14 cellular contexts compared by ENCODE assay signal in the genomic region with DNA sequence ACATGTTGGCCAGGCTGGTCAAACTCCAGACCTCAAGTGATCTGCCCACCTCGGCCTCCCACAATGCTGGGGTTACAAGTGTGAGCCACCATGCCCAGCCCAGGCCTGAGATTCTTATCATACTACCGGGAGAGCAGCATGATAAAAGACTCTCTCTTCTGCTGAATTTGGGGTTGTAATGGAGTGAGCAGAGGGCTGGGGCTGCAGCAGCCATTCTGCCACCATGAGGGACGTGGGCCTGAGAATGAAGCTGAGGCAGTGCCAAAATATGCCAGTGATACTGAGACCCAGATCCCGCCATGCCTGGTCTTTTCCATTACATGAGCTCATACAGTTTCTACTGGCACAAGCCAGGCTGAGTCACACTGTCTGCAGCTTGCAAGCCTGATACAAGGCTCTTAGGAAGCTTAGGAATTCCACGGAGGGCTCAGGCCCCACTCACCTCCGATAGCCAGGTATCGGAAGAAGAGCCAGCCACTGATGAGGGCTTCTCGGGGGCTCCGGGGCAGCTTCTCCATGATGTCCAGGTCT. TPM values are rescaled to one million over a fixed set of nuclear protein-coding genes. Genes with fewer than 3 reads are reported as not detected.
DNase-seq lines count a peak whose midpoint lies in the region; ATAC-seq, FAIRE-seq and TF ChIP-seq lines count a peak whose summit lies in the region.
"Had no signal": no experiment of that assay in that cellular context is flagged by ENCODE, and none has a peak within 500 bp of the region (broad histone marks: within the 10 kb centered on the region; RNA-seq: fewer than 3 reads in every experiment).

No MANE protein-coding gene starts in this region.

- H4K20me1 ChIP-seq in endothelial cell of umbilical vein (replicated peaks; ENCODE audit: control insufficient read depth, extremely low read depth, insufficient read depth, low read length): no peaks in the 10 kb centered on the region

- H3K4me3 ChIP-seq in endothelial cell of umbilical vein (replicated peaks in 1 of 3; ENCODE audit: insufficient read depth in 1 of 3, low read depth in 1 of 3, low read length in 3 of 3) (no peak overlapping the region), testis (no peak overlapping the region)
- H3K4me3 ChIP-seq: sigmoid colon had no signal

- H3K9me3 ChIP-seq in endothelial cell of umbilical vein (replicated peaks; ENCODE audit: control insufficient read depth, insufficient read depth, low read length) (no peaks in the 10 kb centered on the region), testis (no peaks in the 10 kb centered on the region)
- H3K9me3 ChIP-seq: sigmoid colon had no signal

- intact Hi-C loops in endothelial cell of umbilical vein (cut with micrococcal nuclease): loop anchor here (1.0 to 2.0 kb wide), 5 partner anchors 8 to 139 kb away; no protein-coding TSS in a partner anchor
- intact Hi-C loops in testis (cut with DNase I; ENCODE audit: low total_unique reads): loop anchor here (10.0 kb wide), 1 partner anchor 69 kb away; no protein-coding TSS in a partner anchor

- H2AFZ ChIP-seq in endothelial cell of umbilical vein (ENCODE audit: low read depth, low read length): peak overlapping the region; percentile 9

- BruUV-seq in endothelial cell of umbilical vein (replicated peaks; lab: Mats Ljungman, UMichigan): no TSS peak

- no peaks in the 10 kb centered on the region for H3K27me3 Mint-ChIP-seq in naive B cell
- H3K27me3 Mint-ChIP-seq: stimulated activated naive CD8-positive, alpha-beta T cell treated with anti-CD3 and anti-CD28 coated beads, Interleukin-15, Interleukin-2, amounts not matched to agents 100 ng/mL and 50 ng/mL, for 24 hours had no signal

- no peak for TF ChIP-seq CTCF in endothelial cell of umbilical vein (IDR thresholded peaks at IDR 0.05; ENCODE audit: extremely low read depth in 1 of 2, insufficient read depth in 1 of 2, low read depth in 1 of 2, low read length in 2 of 2)
- no peak for TF ChIP-seq CTCF in testis (IDR thresholded peaks at IDR 0.05)

- H3K27ac ChIP-seq in endothelial cell of umbilical vein (ENCODE audit: insufficient read depth, low read depth, low read length) (no peak overlapping the region), testis (no peak overlapping the region)
- H3K27ac ChIP-seq: sigmoid colon had no signal

- H3K9me1 ChIP-seq in endothelial cell of umbilical vein (replicated peaks; ENCODE audit: control insufficient read depth, extremely low read depth, insufficient read depth, low read length): no peaks in the 10 kb centered on the region

- CTCF ChIA-PET in endothelial cell of umbilical vein (lab: Charles Lee): interaction anchor here (0.7 to 6.4 kb wide), 16 partner anchors 9 to 136 kb away, joined by 3 to 53 read pairs (median 8); a partner anchor contains a TSS

- H3K4me2 ChIP-seq in endothelial cell of umbilical vein (ENCODE audit: insufficient read depth, low read length): no peak overlapping the region

- POLR2A ChIA-PET in endothelial cell of umbilical vein (lab: Charles Lee): no interaction called here

- DNase-seq in EH (ENCODE audit: low read depth) (peak; percentile 43), RCC 7860 (ENCODE audit: low spot score) (peak; percentile 8), endothelial cell of umbilical vein (ENCODE audit: low read depth, low spot score) (peak; percentile 11), naive B cell (no peak), testis (no peak), DMS153 (lab: John Stamatoyannopoulos, UW) (no peak), T1000 (lab: John Stamatoyannopoulos, UW) (no peak)
- DNase-seq: activated CD4-positive, alpha-beta T cell treated with anti-CD3 and anti-CD28 coated beads for 48 hours; activated T-cell treated with anti-CD3 and anti-CD28 coated beads, Interleukin-2, amount 50 U/mL, for 4 hours; effector memory CD4-positive, alpha-beta T cell; sigmoid colon had no signal

- H3K36me3 ChIP-seq in endothelial cell of umbilical vein (ENCODE audit: control insufficient read depth in 2 of 2, extremely low read depth in 1 of 2, insufficient read depth in 2 of 2, low read length in 2 of 2) (no peaks in the 10 kb centered on the region), testis (ENCODE audit: low read depth, missing control alignments) (no peaks in the 10 kb centered on the region)
- H3K36me3 ChIP-seq: sigmoid colon had no signal

- H3K9ac ChIP-seq in endothelial cell of umbilical vein (replicated peaks; ENCODE audit: extremely low read depth, insufficient read depth, low read length): no peak overlapping the region

- H3K36me3 Mint-ChIP-seq in naive B cell: peaks cover 12 to 24% of the 10 kb centered on the region in 2 donors

- ATAC-seq in naive B cell (ENCODE audit: low read depth in 2 of 2): no peak
- ATAC-seq: activated T-cell treated with anti-CD3 and anti-CD28 coated beads, Interleukin-2, amount 50 U/mL, for 4 hours had no signal

- TF ChIP-seq POLR2A in endothelial cell of umbilical vein (IDR thresholded peaks at IDR 0.05; ENCODE audit: low read depth, low read length): no peak
- TF ChIP-seq POLR2A in testis (IDR thresholded peaks at IDR 0.05): no peak

- H3K4me1 ChIP-seq in endothelial cell of umbilical vein (ENCODE audit: control insufficient read depth, extremely low read depth, insufficient read depth, low read length) (no peaks in the 10 kb centered on the region), testis (no peaks in the 10 kb centered on the region)
- H3K4me1 ChIP-seq: sigmoid colon had no signal

- H3K4me3 Mint-ChIP-seq in naive B cell: no peak overlapping the region
- H3K4me3 Mint-ChIP-seq: activated T-cell treated with anti-CD3 and anti-CD28 coated beads, Interleukin-2, amount 50 U/mL, for 4 hours; CD8-positive, alpha-beta T cell; stimulated activated naive CD8-positive, alpha-beta T cell treated with anti-CD3 and anti-CD28 coated beads, Interleukin-15, Interleukin-2, amounts not matched to agents 100 ng/mL and 50 ng/mL, for 24 hours had no signal

- no peak for FAIRE-seq in RCC 7860 (lab: Jason Lieb, UNC)
- FAIRE-seq in endothelial cell of umbilical vein (lab: Jason Lieb, UNC): peak; percentile 53

- H3K4me1 Mint-ChIP-seq in naive B cell: peaks cover 2 to 12% (median 10%) of the 10 kb centered on the region in 3 donors

- WGBS in testis, 2 donors: 96 to 100% methylated on average over 9 of the region's 9 CpGs

- dilution Hi-C loops in endothelial cell of umbilical vein (cut with MboI; ENCODE audit: extremely low pct_ligation_motif_present, low sequenced_read_pairs): no loop called here

- H3K27me3 ChIP-seq in endothelial cell of umbilical vein (ENCODE audit: control insufficient read depth in 2 of 2, insufficient read depth in 2 of 2, low read length in 2 of 2) (no peaks in the 10 kb centered on the region), testis (no peaks in the 10 kb centered on the region)
- H3K27me3 ChIP-seq: sigmoid colon had no signal

- no peaks in the 10 kb centered on the region for H3K79me2 ChIP-seq in endothelial cell of umbilical vein (ENCODE audit: control insufficient read depth, insufficient read depth, low read length)

- no peaks in the 10 kb centered on the region for H3K9me3 Mint-ChIP-seq in naive B cell
- H3K9me3 Mint-ChIP-seq: activated T-cell treated with anti-CD3 and anti-CD28 coated beads, Interleukin-2, amount 50 U/mL, for 4 hours; CD8-positive, alpha-beta T cell; stimulated activated naive CD8-positive, alpha-beta T cell treated with anti-CD3 and anti-CD28 coated beads, Interleukin-15, Interleukin-2, amounts not matched to agents 100 ng/mL and 50 ng/mL, for 24 hours had no signal

- peak overlapping the region in 4 of 6 donors; percentile 63 to 71 (median 68) for H3K27ac Mint-ChIP-seq in naive B cell
- H3K27ac Mint-ChIP-seq: CD8-positive, alpha-beta T cell had no signal

RNA-seq across cellular contexts. Expression of a gene that starts 19.6 kb away (rescaled TPM):
- total RNA-seq in endothelial cell of umbilical vein (not detected in 2 replicates), testis (10 to 100 TPM in 1 of 2 donors, 1 to 10 TPM in 1; 5.0 to 15.2 TPM)
- polyA plus RNA-seq in endothelial cell of umbilical vein (0.05 TPM in 1 of 2 replicates, not detected in the other), naive B cell (ENCODE audit: low read depth in 6 of 6) (10 to 100 TPM in 5 of 6 donors, 1 to 10 TPM in 1; 2.3 to 20.2 (median 15.1) TPM), testis (ENCODE audit: insufficient read depth, low read depth, low replicate concordance) (2.5 TPM)
- polyA plus RNA-seq in endothelial cell of umbilical vein (2011; cell fraction: cytosol; rRNA removed): 0.03 TPM in 1 of 2 replicates, not detected in the other
- polyA plus RNA-seq in endothelial cell of umbilical vein (2011; cell fraction: nucleus; rRNA removed): 0.05 and 0.08 TPM in 2 replicates
- polyA plus RNA-seq in endothelial cell of umbilical vein (2012): 0.10 TPM in 1 of 2 replicates, not detected in the other
- 0.17 TPM in 1 of 2 replicates, not detected in the other for polyA minus RNA-seq in endothelial cell of umbilical vein
- polyA minus RNA-seq in endothelial cell of umbilical vein (2011; cell fraction: cytosol; rRNA and poly(A)+ RNA removed): not detected
- not detected in 2 replicates for polyA minus RNA-seq in endothelial cell of umbilical vein (2011; cell fraction: nucleus; rRNA and poly(A)+ RNA removed)
- polyA plus RNA-seq: neural cell had no signal

RNA-seq across cellular contexts. Expression of a gene that starts 28.3 kb away (rescaled TPM):
- 0.55 and 0.78 TPM in 2 replicates for total RNA-seq in endothelial cell of umbilical vein
- polyA plus RNA-seq in endothelial cell of umbilical vein: 0.37 TPM in 2 replicates
- 0.28 and 0.32 TPM in 2 replicates for polyA plus RNA-seq in endothelial cell of umbilical vein (2011; cell fraction: cytosol; rRNA removed)
- 0.26 and 0.36 TPM in 2 replicates for polyA plus RNA-seq in endothelial cell of umbilical vein (2011; cell fraction: nucleus; rRNA removed)
- polyA plus RNA-seq in endothelial cell of umbilical vein (2012): 1.6 and 1.8 TPM in 2 replicates
- polyA minus RNA-seq in endothelial cell of umbilical vein: 1.4 and 3.2 TPM in 2 replicates
- polyA minus RNA-seq in endothelial cell of umbilical vein (2011; cell fraction: cytosol; rRNA and poly(A)+ RNA removed): 4.7 TPM
- polyA minus RNA-seq in endothelial cell of umbilical vein (2011; cell fraction: nucleus; rRNA and poly(A)+ RNA removed): 0.82 TPM in 1 of 2 replicates, not detected in the other
- 100 to 1,000 TPM in 2 of 6 donors, 10 to 100 TPM in 4; 68.7 to 180 (median 94.2) TPM for polyA plus RNA-seq in naive B cell (ENCODE audit: low read depth in 6 of 6)
- 10 to 100 TPM in 1 of 2 donors, 1 to 10 TPM in 1; 8.0 to 19.6 TPM for total RNA-seq in testis
- 8.2 TPM for polyA plus RNA-seq in testis (ENCODE audit: insufficient read depth, low read depth, low replicate concordance)
- polyA plus RNA-seq: neural cell had no signal

RNA-seq across cellular contexts. Expression of a gene that starts 43.0 kb away (rescaled TPM):
- 5.7 and 6.1 TPM in 2 replicates for total RNA-seq in endothelial cell of umbilical vein
- polyA plus RNA-seq in endothelial cell of umbilical vein: 4.3 and 4.5 TPM in 2 replicates
- 3.1 and 3.6 TPM in 2 replicates for polyA plus RNA-seq in endothelial cell of umbilical vein (2011; cell fraction: cytosol; rRNA removed)
- polyA plus RNA-seq in endothelial cell of umbilical vein (2011; cell fraction: nucleus; rRNA removed): 12.1 and 12.3 TPM in 2 replicates
- polyA plus RNA-seq in endothelial cell of umbilical vein (2012): 4.0 and 5.3 TPM in 2 replicates
- 3.2 and 5.7 TPM in 2 replicates for polyA minus RNA-seq in endothelial cell of umbilical vein
- polyA minus RNA-seq in endothelial cell of umbilical vein (2011; cell fraction: cytosol; rRNA and poly(A)+ RNA removed): 10.8 TPM
- 4.3 and 5.5 TPM in 2 replicates for polyA minus RNA-seq in endothelial cell of umbilical vein (2011; cell fraction: nucleus; rRNA and poly(A)+ RNA removed)
- 1 to 10 TPM in 4 of 6 donors, under 1 TPM in 2; 0.69 to 1.4 (median 1.1) TPM for polyA plus RNA-seq in naive B cell (ENCODE audit: low read depth in 6 of 6)
- 10 to 100 TPM; 19.7 to 21.6 TPM for total RNA-seq in testis
- polyA plus RNA-seq in testis (ENCODE audit: insufficient read depth, low read depth, low replicate concordance): 18.5 TPM

Comparison
In these comparisons a context has a peak if more than half of its experiments do, and no peak if none do; other contexts are left out.
1. DNase-seq: peak in EH (single experiment), RCC 7860 (single experiment) and endothelial cell of umbilical vein (single experiment); none in naive B cell (single experiment), testis (single experiment), DMS153 (single experiment) and T1000 (single experiment).